ENCODE assay signal across 14 cellular contexts in genomic region chr12:69604275-69604674, GRCh38. TPM values are rescaled to one million over a fixed set of nuclear protein-coding genes. Genes with fewer than 3 reads are reported as not detected.
"Had no signal": no experiment of that assay in that cellular context is flagged by ENCODE, and none has a peak within 500 bp of the region (broad histone marks: within the 10 kb centered on the region; RNA-seq: fewer than 3 reads in every experiment).

No MANE protein-coding gene starts in this region.

RNA-seq across cellular contexts. Expression of gene LRRC10, which starts 6.4 kb away (rescaled TPM):
- total RNA-seq: activated B cell treated with CpG ODN at 0.5 μM for 24 hours; activated CD4-positive, alpha-beta memory T cell treated with anti-CD3 and anti-CD28 coated beads for 36 hours; activated CD4-positive, alpha-beta memory T cell treated with anti-CD3 and anti-CD28 coated beads, Interleukin-2, amount 10 ng/mL, durations not matched to agents 7 days and 5 days; activated CD4-positive, alpha-beta T cell treated with anti-CD3 and anti-CD28 coated beads for 36 hours; activated CD4-positive, alpha-beta T cell treated with anti-CD3 and anti-CD28 coated beads, Interleukin-2, amount 10 ng/mL, durations not matched to agents 24 days and 14 days; activated CD4-positive, alpha-beta T cell treated with anti-CD3 and anti-CD28 coated beads, Interleukin-2, amount 10 ng/mL, durations not matched to agents 7 days and 5 days; activated CD8-positive, alpha-beta memory T cell treated with anti-CD3 and anti-CD28 coated beads for 36 hours; activated CD8-positive, alpha-beta memory T cell treated with anti-CD3 and anti-CD28 coated beads, Interleukin-2, amount 10 ng/mL, durations not matched to agents 7 days and 5 days; activated CD8-positive, alpha-beta T cell treated with anti-CD3 and anti-CD28 coated beads for 36 hours; activated CD8-positive, alpha-beta T cell treated with anti-CD3 and anti-CD28 coated beads, Interleukin-2, amount 10 ng/mL, durations not matched to agents 7 days and 5 days; T-helper 1 cell treated with Interleukin-12 subunit alpha and Interleukin-12 subunit beta and Interleukin-4 antibody, amounts not matched to agents 30 ng/mL and 1 ng/mL, for 36 hours; T-helper 17 cell; T-helper 2 cell treated with Interferon-gamma antibody and Interleukin-4, amounts not matched to agents 100 ng/mL and 5 ng/mL, for 36 hours; WTC11 had no signal
